Comparison of ENCODE assay signal across 8 cellular contexts in the genomic region with DNA sequence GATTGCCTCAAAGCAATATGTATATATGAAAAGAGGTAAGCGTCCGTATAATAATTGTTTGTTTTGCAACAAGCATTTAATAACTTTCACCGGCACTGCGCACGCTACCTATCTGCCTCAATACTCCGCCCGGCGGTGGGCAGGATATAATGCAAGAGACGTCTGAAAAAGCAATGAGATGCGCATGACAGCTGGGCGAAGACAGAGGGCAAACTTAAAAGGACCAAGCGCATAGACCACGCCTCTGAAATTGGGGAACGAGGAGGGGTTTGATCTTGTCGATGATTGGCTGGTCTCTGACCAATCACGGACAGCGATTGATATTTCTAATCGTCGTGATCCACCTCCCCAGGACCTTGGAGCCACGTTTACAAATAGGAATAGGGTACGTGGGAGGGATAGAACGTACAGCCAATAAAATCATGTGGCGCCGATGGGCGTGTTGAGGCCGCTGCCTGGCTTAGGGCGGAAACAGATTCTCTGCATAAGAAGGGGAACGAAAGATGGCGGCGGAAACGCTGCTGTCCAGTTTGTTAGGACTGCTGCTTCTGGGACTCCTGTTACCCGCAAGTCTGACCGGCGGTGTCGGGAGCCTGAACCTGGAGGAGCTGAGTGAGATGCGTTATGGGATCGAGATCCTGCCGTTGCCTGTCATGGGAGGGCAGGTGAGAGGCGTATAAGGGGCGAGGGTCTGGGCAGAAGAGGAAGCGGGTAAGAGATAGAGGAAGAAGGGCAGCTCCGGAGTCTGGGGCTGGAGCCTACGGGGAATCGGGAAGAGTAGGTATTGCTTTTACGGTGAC. TPM values are rescaled to one million over a fixed set of nuclear protein-coding genes. Genes with fewer than 3 reads are reported as not detected.
DNase-seq lines count a peak whose midpoint lies in the region; ATAC-seq and TF ChIP-seq lines count a peak whose summit lies in the region.

A gene with protein sequence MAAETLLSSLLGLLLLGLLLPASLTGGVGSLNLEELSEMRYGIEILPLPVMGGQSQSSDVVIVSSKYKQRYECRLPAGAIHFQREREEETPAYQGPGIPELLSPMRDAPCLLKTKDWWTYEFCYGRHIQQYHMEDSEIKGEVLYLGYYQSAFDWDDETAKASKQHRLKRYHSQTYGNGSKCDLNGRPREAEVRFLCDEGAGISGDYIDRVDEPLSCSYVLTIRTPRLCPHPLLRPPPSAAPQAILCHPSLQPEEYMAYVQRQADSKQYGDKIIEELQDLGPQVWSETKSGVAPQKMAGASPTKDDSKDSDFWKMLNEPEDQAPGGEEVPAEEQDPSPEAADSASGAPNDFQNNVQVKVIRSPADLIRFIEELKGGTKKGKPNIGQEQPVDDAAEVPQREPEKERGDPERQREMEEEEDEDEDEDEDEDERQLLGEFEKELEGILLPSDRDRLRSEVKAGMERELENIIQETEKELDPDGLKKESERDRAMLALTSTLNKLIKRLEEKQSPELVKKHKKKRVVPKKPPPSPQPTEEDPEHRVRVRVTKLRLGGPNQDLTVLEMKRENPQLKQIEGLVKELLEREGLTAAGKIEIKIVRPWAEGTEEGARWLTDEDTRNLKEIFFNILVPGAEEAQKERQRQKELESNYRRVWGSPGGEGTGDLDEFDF (plus strand): TSS at position 474 of the 800 bp plus-strand sequence. CDS start 30 bp downstream, at position 504.

- DNase-seq in NCI-H128 (lab: John Stamatoyannopoulos, UW; ENCODE audit: unreplicated experiment) (peak; percentile 98), adipocyte (ENCODE audit: low read depth) (peak; percentile 100), cardiac septum (ENCODE audit: low spot score) (peak; percentile 99), trophoblast cell (peak; percentile 99), type B pancreatic cell (ENCODE audit: extremely low spot score, unreplicated experiment) (peak; percentile 90)

- H3K14ac ChIP-seq in trophoblast cell (ENCODE audit: low read length), result peak within 1 kb of the TSS; percentile 80

- H3K79me1 ChIP-seq in trophoblast cell (ENCODE audit: low read length), result peaks cover 2% of the 10 kb centered on the region

- H3K79me2 ChIP-seq in SU-DHL-6 (ENCODE audit: insufficient read depth, low read length) (peaks cover 16% of the 10 kb centered on the region), trophoblast cell (ENCODE audit: control insufficient read depth, insufficient read depth, low read length, poor library complexity) (peaks cover 2% of the 10 kb centered on the region)

- H3K4me3 ChIP-seq in SU-DHL-6 (ENCODE audit: insufficient read depth, low read length, poor library complexity, severe bottlenecking) (peak within 1 kb of the TSS; percentile 98), adipocyte (ENCODE audit: low read length) (peak within 1 kb of the TSS; percentile 99), trophoblast cell (ENCODE audit: low read depth, low read length) (peak within 1 kb of the TSS; percentile 95)

- H2BK5ac ChIP-seq in trophoblast cell (ENCODE audit: low read depth, low read length, poor library complexity), result no peak within 1 kb of the TSS

- H4K8ac ChIP-seq in trophoblast cell (ENCODE audit: low read depth, low read length), result peak within 1 kb of the TSS; percentile 95

- H3K36me3 Mint-ChIP-seq in type B pancreatic cell, result peaks cover 27% of the 10 kb centered on the region

- no peak within 1 kb of the TSS for H2AK5ac ChIP-seq in trophoblast cell (ENCODE audit: low read length)

- TF ChIP-seq CTCF in GM12873 (IDR thresholded peaks at IDR 0.05; ENCODE audit: insufficient read depth, low read depth, low read length, missing control alignments), result peak; percentile 71
- peak; percentile 73 for TF ChIP-seq CTCF in SU-DHL-6 (IDR thresholded peaks at IDR 0.05; ENCODE audit: insufficient read depth, low read length, poor library complexity, severe bottlenecking)
- peak; percentile 83 for TF ChIP-seq CTCF in type B pancreatic cell (conservative IDR thresholded peaks at IDR 0.05)

- no peaks in the 10 kb centered on the region for H3F3A ChIP-seq in SU-DHL-6 (ENCODE audit: insufficient read depth)

- peaks cover 12% of the 10 kb centered on the region for H3K4me1 ChIP-seq in adipocyte (ENCODE audit: control insufficient read depth, insufficient read depth, low read length)
- H3K4me1 ChIP-seq in trophoblast cell (ENCODE audit: control insufficient read depth in 1 of 2, insufficient read depth in 2 of 2, low read length in 2 of 2), result peaks cover 5 to 8% of the 10 kb centered on the region in 2 experiments

- peak within 1 kb of the TSS; percentile 70 for H4K91ac ChIP-seq in trophoblast cell (ENCODE audit: low read depth, low read length)

- H2AFZ ChIP-seq in SU-DHL-6 (ENCODE audit: low read depth, low read length, severe bottlenecking) (peak within 1 kb of the TSS; percentile 88), trophoblast cell (ENCODE audit: insufficient read depth, low read length, poor library complexity) (peak within 1 kb of the TSS; percentile 97)

- peak within 1 kb of the TSS; percentile 84 for H3K18ac ChIP-seq in trophoblast cell (ENCODE audit: low read length)

- H3K9me3 ChIP-seq in SU-DHL-6 (ENCODE audit: insufficient read depth, low read length) (no peaks in the 10 kb centered on the region), adipocyte (ENCODE audit: control insufficient read depth, low read length) (no peaks in the 10 kb centered on the region), trophoblast cell (ENCODE audit: insufficient read depth, low read depth, low read length) (no peaks in the 10 kb centered on the region)

- WGBS in trophoblast cell (ENCODE audit: extremely low coverage, insufficient coverage, insufficient read length), result no CpG with 5 or more reads among the region's 45 CpGs

- peak; percentile 96 for ATAC-seq in HG02759 (IDR thresholded peaks at IDR 0.05; ENCODE audit: unreplicated experiment)

- H3K4me2 ChIP-seq in SU-DHL-6 (ENCODE audit: low read depth, low read length, poor library complexity, severe bottlenecking), result peak within 1 kb of the TSS; percentile 93
- peak within 1 kb of the TSS; percentile 82 for H3K4me2 ChIP-seq in trophoblast cell (ENCODE audit: low read length)

- H3K4me3 Mint-ChIP-seq in type B pancreatic cell, result no peak within 1 kb of the TSS

- no peak within 1 kb of the TSS for H3K23ac ChIP-seq in trophoblast cell (ENCODE audit: low read length)

- H3K4me1 Mint-ChIP-seq in type B pancreatic cell (ENCODE audit: unreplicated experiment), result no peaks in the 10 kb centered on the region

- H2BK12ac ChIP-seq in trophoblast cell (ENCODE audit: low read length), result no peak within 1 kb of the TSS

- H4K12ac ChIP-seq in trophoblast cell (ENCODE audit: low read depth, low read length), result peak within 1 kb of the TSS; percentile 93

- H3K36me3 ChIP-seq in SU-DHL-6 (ENCODE audit: low read length), result 0 out of 2 replicates have a peak, but pooled peaks cover 9% of the 10 kb centered on the region
- peaks cover 29% of the 10 kb centered on the region for H3K36me3 ChIP-seq in adipocyte (ENCODE audit: control insufficient read depth, insufficient read depth, low read length, severe bottlenecking)
- H3K36me3 ChIP-seq in trophoblast cell (ENCODE audit: control insufficient read depth in 1 of 2, insufficient read depth in 2 of 2, low read length in 2 of 2), result peaks cover 6 to 18% of the 10 kb centered on the region in 2 experiments

- H2BK120ac ChIP-seq in trophoblast cell (ENCODE audit: insufficient read depth, low read length, poor library complexity), result no peak within 1 kb of the TSS

- intact Hi-C loops in cardiac septum (cut with DNase I), result loop anchor here (5.0 kb wide), 1 partner anchor 172 kb away; the partner anchor contains the start of genes DDIT3 and MBD6

- peak within 1 kb of the TSS; percentile 81 for H3K9ac ChIP-seq in SU-DHL-6 (ENCODE audit: low read length)
- H3K9ac ChIP-seq in adipocyte (ENCODE audit: low read length), result peak within 1 kb of the TSS; percentile 99
- H3K9ac ChIP-seq in trophoblast cell (ENCODE audit: low read length), result peak within 1 kb of the TSS; percentile 75

- peak within 1 kb of the TSS; percentile 34 for H3K4ac ChIP-seq in trophoblast cell (ENCODE audit: low read depth, low read length)

- H3K9me2 ChIP-seq in SU-DHL-6 (replicated peaks; ENCODE audit: insufficient read depth, low read length), result no peaks in the 10 kb centered on the region

- peaks cover 6% of the 10 kb centered on the region for H3K9me3 Mint-ChIP-seq in type B pancreatic cell

- H4K20me1 ChIP-seq in SU-DHL-6 (ENCODE audit: low read depth, low read length), result no peaks in the 10 kb centered on the region

- H3K27me3 ChIP-seq in SU-DHL-6 (ENCODE audit: low read length) (no peaks in the 10 kb centered on the region), adipocyte (replicated peaks; ENCODE audit: control insufficient read depth, insufficient read depth, low read length) (no peaks in the 10 kb centered on the region), trophoblast cell (ENCODE audit: insufficient read depth, low read length) (no peaks in the 10 kb centered on the region)

- peaks cover 24% of the 10 kb centered on the region for H3K27me3 Mint-ChIP-seq in type B pancreatic cell

- H3K27ac ChIP-seq in SU-DHL-6 (ENCODE audit: low read depth, low read length), result 0 out of 2 replicates have a peak within 1 kb of the TSS, but pooled peaks have one; percentile 39
- no peak within 1 kb of the TSS for H3K27ac ChIP-seq in trophoblast cell (ENCODE audit: low read depth, low read length)

- no peak within 1 kb of the TSS for H3K27ac Mint-ChIP-seq in type B pancreatic cell

RNA-seq across cellular contexts. Expression of the gene that starts here (rescaled TPM):
- total RNA-seq in cardiac septum, result 133 TPM
- polyA plus RNA-seq in trophoblast cell (2013), result 106 and 110 TPM in 2 replicates
- total RNA-seq in type B pancreatic cell (ENCODE audit: low replicate concordance), result 222 and 236 TPM in 2 replicates
